In the genomic region with DNA sequence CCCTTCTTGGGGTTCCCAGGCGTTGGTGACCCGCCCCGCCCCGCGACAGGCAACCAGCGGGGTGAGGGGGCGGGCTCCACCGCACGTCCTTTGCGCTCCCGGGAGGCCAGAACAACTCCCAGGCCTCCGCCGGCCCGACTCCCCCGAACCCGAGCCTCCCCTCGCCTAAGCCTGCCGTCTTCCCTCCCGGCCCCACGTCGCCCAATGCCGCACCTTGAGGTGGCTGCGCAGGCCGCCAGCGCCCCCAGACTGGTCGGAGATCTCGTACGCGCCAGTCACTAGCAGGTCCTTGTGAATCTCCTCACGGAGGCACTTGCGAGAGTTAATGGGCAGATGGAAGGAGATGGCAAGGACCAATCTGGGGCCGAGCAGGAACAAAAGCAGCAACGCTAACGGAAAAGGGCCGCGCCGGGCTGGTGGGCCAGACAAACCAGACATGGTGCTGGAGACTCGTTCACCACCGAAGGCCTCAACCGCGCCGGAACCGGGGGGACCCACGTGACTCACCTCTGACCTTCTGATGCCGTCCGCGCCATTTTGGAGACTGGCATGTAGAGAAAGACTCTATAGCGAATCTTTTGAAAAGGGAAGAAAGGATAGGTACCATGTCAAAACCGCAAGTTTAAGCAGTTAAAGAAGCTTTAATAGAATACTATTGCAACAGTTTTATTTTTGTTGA, we compare ENCODE assay signal across 8 cellular contexts. TPM values are rescaled to one million over a fixed set of nuclear protein-coding genes. Genes with fewer than 3 reads are reported as not detected.
A peak's percentile ranks its signal among the peaks of the same experiment; 100 is the strongest.
DNase-seq lines count a peak whose midpoint lies in the region; ATAC-seq and TF ChIP-seq lines count a peak whose summit lies in the region.

A gene (minus strand): TSS at position 471 of the 679 bp plus-strand sequence. CDS start 33 bp downstream, at position 438.

- peak within 1 kb of the TSS; percentile 96 for H3K4me3 Mint-ChIP-seq in type B pancreatic cell

- DNase-seq in ELR (ENCODE audit: low read depth) (peak; percentile 92), Karpas-422 (peak; percentile 98), SW 1271 (lab: John Stamatoyannopoulos, UW) (peak; percentile 63 to 96), cardiac septum (ENCODE audit: low spot score) (peak; percentile 94), pons (ENCODE audit: low spot score) (peak; percentile 94), type B pancreatic cell (ENCODE audit: extremely low spot score, unreplicated experiment) (peak; percentile 90)
- peak; percentile 72 for DNase-seq in activated naive CD8-positive, alpha-beta T cell treated with anti-CD3 and anti-CD28 coated beads, Interleukin-2, amount 50 U/mL, for 16 hours (ENCODE audit: low read depth, low spot score)

- H3K27ac ChIP-seq in Karpas-422 (ENCODE audit: low read length), result peak within 1 kb of the TSS; percentile 83

- H3K36me3 ChIP-seq in Karpas-422 (ENCODE audit: insufficient read depth, low read length), result no peaks in the 10 kb centered on the region

- H2AFZ ChIP-seq in Karpas-422 (ENCODE audit: low read length), result peak within 1 kb of the TSS; percentile 96

- no peaks in the 10 kb centered on the region for H3K9me3 ChIP-seq in Karpas-422 (ENCODE audit: low read length)

- H3K4me3 ChIP-seq in Karpas-422 (ENCODE audit: low read length), result peak within 1 kb of the TSS; percentile 81

- peaks cover 26% of the 10 kb centered on the region for H3K4me1 Mint-ChIP-seq in type B pancreatic cell (ENCODE audit: unreplicated experiment)

- intact Hi-C loops in cardiac septum (cut with DNase I), result loop anchor here (2.0 to 5.0 kb wide), 3 partner anchors 49 to 119 kb away; a partner anchor contains a TSS

- peak within 1 kb of the TSS; percentile 99 for H3K27ac Mint-ChIP-seq in type B pancreatic cell

- no peaks in the 10 kb centered on the region for H3K9me3 Mint-ChIP-seq in type B pancreatic cell

- H3K36me3 Mint-ChIP-seq in type B pancreatic cell, result no peaks in the 10 kb centered on the region

- H4K20me1 ChIP-seq in Karpas-422 (ENCODE audit: insufficient read depth, low read depth, low read length), result peaks cover 14% of the 10 kb centered on the region; the same call in 1 of the 2 replicates

- ATAC-seq in GM21786 (IDR thresholded peaks at IDR 0.05; ENCODE audit: unreplicated experiment), result peak; percentile 67

- peaks cover 47% of the 10 kb centered on the region for H3K79me2 ChIP-seq in Karpas-422 (ENCODE audit: low read length)

- H3K4me1 ChIP-seq in Karpas-422 (ENCODE audit: low read length), result peaks cover 27% of the 10 kb centered on the region

- no peaks in the 10 kb centered on the region for H3K27me3 Mint-ChIP-seq in type B pancreatic cell

- peak within 1 kb of the TSS; percentile 81 for H3K9ac ChIP-seq in Karpas-422 (ENCODE audit: low read length)

- no peak for TF ChIP-seq CTCF in type B pancreatic cell (conservative IDR thresholded peaks at IDR 0.05)

- no peaks in the 10 kb centered on the region for H3K27me3 ChIP-seq in Karpas-422 (ENCODE audit: low read length)

- no peaks in the 10 kb centered on the region for H3K9me2 ChIP-seq in Karpas-422 (replicated peaks; ENCODE audit: insufficient read depth, low read length)

- peak within 1 kb of the TSS; percentile 72 for H3K4me2 ChIP-seq in Karpas-422 (ENCODE audit: low read depth, low read length, poor library complexity, severe bottlenecking)

RNA-seq across cellular contexts. Expression of the gene that starts here (rescaled TPM):
- total RNA-seq in Karpas-422 (2014; rRNA removed; shearing (Covaris generic); ENCODE audit: low replicate concordance), result 104 and 349 TPM in 2 replicates
- total RNA-seq in cardiac septum (283 TPM), type B pancreatic cell (ENCODE audit: low replicate concordance) (273 and 303 TPM in 2 replicates)

Comparison
In these comparisons a context has a peak if more than half of its experiments do, and no peak if none do; other contexts are left out.
1. Peak in every context shown above with its lines: DNase-seq, ATAC-seq, H3K4me3 ChIP-seq and H3K27ac ChIP-seq.